Comparison of ENCODE assay signal across 1 cellular context in the genomic region with DNA sequence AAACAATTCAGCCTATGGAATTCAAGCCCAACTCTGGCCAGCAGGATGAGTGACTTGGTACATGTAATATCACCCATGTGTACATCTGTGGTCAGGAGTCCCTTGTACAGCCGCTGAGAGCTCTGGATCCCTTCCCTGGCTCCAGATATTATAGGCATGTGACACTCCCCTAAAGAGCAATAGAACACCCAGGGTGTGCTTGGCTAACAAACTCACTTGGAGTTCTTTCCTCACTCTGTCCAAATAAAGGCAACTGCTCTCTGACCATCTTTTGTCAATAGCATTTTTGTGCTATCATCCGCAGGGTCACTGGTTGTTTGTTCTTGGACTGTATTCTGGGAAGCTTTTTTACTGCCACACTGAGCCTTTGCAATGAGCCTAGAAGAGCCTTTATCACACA.
TF ChIP-seq lines count a peak whose summit lies in the region.

No MANE protein-coding gene starts in this region.

TF ChIP-seq in HepG2, 621 proteins besides CTCF, POLR2A, EP300 and RAD21 (continued from another document and continues in another):
- TF ChIP-seq ZNF407 (CRISPR knock-in tag; IDR thresholded peaks at IDR 0.05; ENCODE audit: not compliant biosample characterization), result no peak
- no peak for TF ChIP-seq TCF12 (IDR thresholded peaks at IDR 0.05)
- TF ChIP-seq TCF12 (CRISPR knock-in tag; IDR thresholded peaks at IDR 0.05), result no peak
- TF ChIP-seq, protein P1, sequence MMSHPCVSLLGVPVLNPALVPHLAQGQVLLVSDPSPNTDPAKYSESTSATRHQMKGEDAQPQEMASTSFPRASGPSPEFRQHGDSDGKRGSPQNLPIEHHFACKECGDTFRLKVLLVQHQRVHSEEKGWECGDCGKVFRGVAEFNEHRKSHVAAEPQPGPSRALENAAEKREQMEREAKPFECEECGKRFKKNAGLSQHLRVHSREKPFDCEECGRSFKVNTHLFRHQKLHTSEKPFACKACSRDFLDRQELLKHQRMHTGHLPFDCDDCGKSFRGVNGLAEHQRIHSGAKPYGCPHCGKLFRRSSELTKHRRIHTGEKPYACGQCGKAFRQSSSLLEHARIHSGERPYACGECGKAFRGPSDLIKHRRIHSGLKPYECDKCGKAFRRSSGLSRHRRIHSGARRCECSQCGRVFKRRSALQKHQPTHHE (CRISPR knock-in tag; IDR thresholded peaks at IDR 0.05; ENCODE audit: borderline replicate concordance), result no peak
- no peak for TF ChIP-seq AGO2 (optimal IDR thresholded peaks at IDR 0.05; ENCODE audit: low read depth, low read length)
- no peak for TF ChIP-seq PITX1 (CRISPR knock-in tag; IDR thresholded peaks at IDR 0.05)
- 0 out of 2 replicates have a peak, but pooled peaks have one; percentile 57 for TF ChIP-seq ZNF205 (CRISPR knock-in tag; IDR thresholded peaks at IDR 0.05)
- no peak for TF ChIP-seq ZNF775 (CRISPR knock-in tag; IDR thresholded peaks at IDR 0.05; ENCODE audit: borderline replicate concordance)
- TF ChIP-seq ZNF430 (CRISPR knock-in tag; IDR thresholded peaks at IDR 0.05), result 0 out of 2 replicates have a peak, but pooled peaks have one; percentile 27
- TF ChIP-seq, protein P2, sequence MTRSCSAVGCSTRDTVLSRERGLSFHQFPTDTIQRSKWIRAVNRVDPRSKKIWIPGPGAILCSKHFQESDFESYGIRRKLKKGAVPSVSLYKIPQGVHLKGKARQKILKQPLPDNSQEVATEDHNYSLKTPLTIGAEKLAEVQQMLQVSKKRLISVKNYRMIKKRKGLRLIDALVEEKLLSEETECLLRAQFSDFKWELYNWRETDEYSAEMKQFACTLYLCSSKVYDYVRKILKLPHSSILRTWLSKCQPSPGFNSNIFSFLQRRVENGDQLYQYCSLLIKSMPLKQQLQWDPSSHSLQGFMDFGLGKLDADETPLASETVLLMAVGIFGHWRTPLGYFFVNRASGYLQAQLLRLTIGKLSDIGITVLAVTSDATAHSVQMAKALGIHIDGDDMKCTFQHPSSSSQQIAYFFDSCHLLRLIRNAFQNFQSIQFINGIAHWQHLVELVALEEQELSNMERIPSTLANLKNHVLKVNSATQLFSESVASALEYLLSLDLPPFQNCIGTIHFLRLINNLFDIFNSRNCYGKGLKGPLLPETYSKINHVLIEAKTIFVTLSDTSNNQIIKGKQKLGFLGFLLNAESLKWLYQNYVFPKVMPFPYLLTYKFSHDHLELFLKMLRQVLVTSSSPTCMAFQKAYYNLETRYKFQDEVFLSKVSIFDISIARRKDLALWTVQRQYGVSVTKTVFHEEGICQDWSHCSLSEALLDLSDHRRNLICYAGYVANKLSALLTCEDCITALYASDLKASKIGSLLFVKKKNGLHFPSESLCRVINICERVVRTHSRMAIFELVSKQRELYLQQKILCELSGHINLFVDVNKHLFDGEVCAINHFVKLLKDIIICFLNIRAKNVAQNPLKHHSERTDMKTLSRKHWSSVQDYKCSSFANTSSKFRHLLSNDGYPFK (CRISPR knock-in tag; IDR thresholded peaks at IDR 0.05; ENCODE audit: borderline replicate concordance), result no peak
- TF ChIP-seq HDAC2 (CRISPR knock-in tag; IDR thresholded peaks at IDR 0.05), result peak; percentile 79
- TF ChIP-seq MEIS1 (CRISPR knock-in tag; IDR thresholded peaks at IDR 0.05; ENCODE audit: borderline replicate concordance), result no peak
- TF ChIP-seq, protein P3, sequence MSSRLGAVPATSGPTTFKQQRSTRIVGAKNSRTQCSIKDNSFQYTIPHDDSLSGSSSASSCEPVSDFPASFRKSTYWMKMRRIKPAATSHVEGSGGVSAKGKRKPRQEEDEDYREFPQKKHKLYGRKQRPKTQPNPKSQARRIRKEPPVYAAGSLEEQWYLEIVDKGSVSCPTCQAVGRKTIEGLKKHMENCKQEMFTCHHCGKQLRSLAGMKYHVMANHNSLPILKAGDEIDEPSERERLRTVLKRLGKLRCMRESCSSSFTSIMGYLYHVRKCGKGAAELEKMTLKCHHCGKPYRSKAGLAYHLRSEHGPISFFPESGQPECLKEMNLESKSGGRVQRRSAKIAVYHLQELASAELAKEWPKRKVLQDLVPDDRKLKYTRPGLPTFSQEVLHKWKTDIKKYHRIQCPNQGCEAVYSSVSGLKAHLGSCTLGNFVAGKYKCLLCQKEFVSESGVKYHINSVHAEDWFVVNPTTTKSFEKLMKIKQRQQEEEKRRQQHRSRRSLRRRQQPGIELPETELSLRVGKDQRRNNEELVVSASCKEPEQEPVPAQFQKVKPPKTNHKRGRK (CRISPR knock-in tag; IDR thresholded peaks at IDR 0.05), result no peak
- TF ChIP-seq, protein P4, sequence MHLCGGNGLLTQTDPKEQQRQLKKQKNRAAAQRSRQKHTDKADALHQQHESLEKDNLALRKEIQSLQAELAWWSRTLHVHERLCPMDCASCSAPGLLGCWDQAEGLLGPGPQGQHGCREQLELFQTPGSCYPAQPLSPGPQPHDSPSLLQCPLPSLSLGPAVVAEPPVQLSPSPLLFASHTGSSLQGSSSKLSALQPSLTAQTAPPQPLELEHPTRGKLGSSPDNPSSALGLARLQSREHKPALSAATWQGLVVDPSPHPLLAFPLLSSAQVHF (CRISPR knock-in tag; IDR thresholded peaks at IDR 0.05), result no peak
- no peak for TF ChIP-seq ZNF484 (CRISPR knock-in tag; IDR thresholded peaks at IDR 0.05; ENCODE audit: borderline replicate concordance, low read depth)
- peak; percentile 74; the same call in 1 of the 2 replicates for TF ChIP-seq AHDC1 (CRISPR knock-in tag; IDR thresholded peaks at IDR 0.05; ENCODE audit: borderline replicate concordance)
- TF ChIP-seq THAP8 (CRISPR knock-in tag; IDR thresholded peaks at IDR 0.05; ENCODE audit: borderline replicate concordance), result no peak
- peak; percentile 20; the same call in 1 of the 2 replicates for TF ChIP-seq SAP130 (CRISPR knock-in tag; IDR thresholded peaks at IDR 0.05; ENCODE audit: low read depth)
- TF ChIP-seq PLSCR1 (CRISPR knock-in tag; IDR thresholded peaks at IDR 0.05; ENCODE audit: borderline replicate concordance), result no peak
- TF ChIP-seq THYN1 (CRISPR knock-in tag; IDR thresholded peaks at IDR 0.05; ENCODE audit: borderline replicate concordance, low read depth), result no peak
- no peak for TF ChIP-seq ZNF329 (CRISPR knock-in tag; IDR thresholded peaks at IDR 0.05; ENCODE audit: low read depth)
- no peak for TF ChIP-seq ZNF878 (CRISPR knock-in tag; IDR thresholded peaks at IDR 0.05)
- no peak for TF ChIP-seq ZNF17 (CRISPR knock-in tag; IDR thresholded peaks at IDR 0.05)
- TF ChIP-seq, protein P5, sequence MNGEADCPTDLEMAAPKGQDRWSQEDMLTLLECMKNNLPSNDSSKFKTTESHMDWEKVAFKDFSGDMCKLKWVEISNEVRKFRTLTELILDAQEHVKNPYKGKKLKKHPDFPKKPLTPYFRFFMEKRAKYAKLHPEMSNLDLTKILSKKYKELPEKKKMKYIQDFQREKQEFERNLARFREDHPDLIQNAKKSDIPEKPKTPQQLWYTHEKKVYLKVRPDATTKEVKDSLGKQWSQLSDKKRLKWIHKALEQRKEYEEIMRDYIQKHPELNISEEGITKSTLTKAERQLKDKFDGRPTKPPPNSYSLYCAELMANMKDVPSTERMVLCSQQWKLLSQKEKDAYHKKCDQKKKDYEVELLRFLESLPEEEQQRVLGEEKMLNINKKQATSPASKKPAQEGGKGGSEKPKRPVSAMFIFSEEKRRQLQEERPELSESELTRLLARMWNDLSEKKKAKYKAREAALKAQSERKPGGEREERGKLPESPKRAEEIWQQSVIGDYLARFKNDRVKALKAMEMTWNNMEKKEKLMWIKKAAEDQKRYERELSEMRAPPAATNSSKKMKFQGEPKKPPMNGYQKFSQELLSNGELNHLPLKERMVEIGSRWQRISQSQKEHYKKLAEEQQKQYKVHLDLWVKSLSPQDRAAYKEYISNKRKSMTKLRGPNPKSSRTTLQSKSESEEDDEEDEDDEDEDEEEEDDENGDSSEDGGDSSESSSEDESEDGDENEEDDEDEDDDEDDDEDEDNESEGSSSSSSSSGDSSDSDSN (CRISPR knock-in tag; IDR thresholded peaks at IDR 0.05), result no peak
- no peak for TF ChIP-seq JARID2 (CRISPR knock-in tag; IDR thresholded peaks at IDR 0.05; ENCODE audit: insufficient replicate concordance)
- TF ChIP-seq ZFY (CRISPR knock-in tag; IDR thresholded peaks at IDR 0.05), result no peak
- TF ChIP-seq ZBTB1 (CRISPR knock-in tag; IDR thresholded peaks at IDR 0.05; ENCODE audit: borderline replicate concordance), result no peak
